Comparison of ENCODE assay signal across 1 cellular context in genomic region chr16:61812251-61812650, GRCh38.
TF ChIP-seq lines count a peak whose summit lies in the region.

No MANE protein-coding gene starts in this region.

TF ChIP-seq in GM23338, 12 proteins besides CTCF, POLR2A, EP300 and RAD21 (continued from another document):
- TF ChIP-seq NANOG (IDR thresholded peaks at IDR 0.05; ENCODE audit: borderline replicate concordance), result peak; percentile 62; the same call in 1 of the 2 replicates
